Comparison of ENCODE assay signal across 1 cellular context in the genomic region with DNA sequence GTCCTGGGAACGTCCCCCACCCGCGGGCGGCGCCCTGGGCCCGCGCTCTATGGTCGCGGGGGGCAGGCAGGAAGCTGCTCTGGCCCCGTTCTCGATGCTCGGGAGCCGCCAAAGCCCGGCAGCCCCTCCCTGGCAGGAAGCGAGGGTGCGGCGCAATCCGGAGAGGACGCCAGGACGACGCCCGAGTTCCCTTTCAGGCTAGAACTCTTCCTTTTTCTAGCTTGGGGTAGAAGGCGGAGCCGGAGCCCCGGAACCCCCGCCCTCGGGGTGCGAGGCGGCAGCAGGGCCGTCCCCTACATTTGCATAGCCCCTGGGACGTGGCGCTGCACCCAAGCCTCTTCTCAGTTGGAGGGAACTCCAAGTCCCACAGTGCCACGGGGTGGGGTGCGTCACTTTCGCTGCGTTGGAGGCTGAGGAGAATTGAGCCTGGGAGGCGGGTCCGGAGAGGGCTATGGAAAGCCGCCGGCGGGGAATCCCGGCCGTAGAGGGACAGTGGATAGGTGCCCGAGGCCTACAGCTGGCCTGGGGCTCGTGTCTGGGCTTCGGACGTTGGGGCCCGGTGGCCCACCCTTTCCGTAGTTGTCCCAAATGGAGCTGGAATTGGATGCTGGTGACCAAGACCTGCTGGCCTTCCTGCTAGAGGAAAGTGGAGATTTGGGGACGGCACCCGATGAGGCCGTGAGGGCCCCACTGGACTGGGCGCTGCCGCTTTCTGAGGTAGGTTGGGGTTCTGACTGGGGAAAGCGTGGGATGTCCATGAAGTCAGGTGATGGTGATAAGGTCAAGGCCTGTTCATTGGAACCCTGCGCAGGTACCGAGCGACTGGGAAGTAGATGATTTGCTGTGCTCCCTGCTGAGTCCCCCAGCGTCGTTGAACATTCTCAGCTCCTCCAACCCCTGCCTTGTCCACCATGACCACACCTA.
TF ChIP-seq lines count a peak whose summit lies in the region.

A gene with protein sequence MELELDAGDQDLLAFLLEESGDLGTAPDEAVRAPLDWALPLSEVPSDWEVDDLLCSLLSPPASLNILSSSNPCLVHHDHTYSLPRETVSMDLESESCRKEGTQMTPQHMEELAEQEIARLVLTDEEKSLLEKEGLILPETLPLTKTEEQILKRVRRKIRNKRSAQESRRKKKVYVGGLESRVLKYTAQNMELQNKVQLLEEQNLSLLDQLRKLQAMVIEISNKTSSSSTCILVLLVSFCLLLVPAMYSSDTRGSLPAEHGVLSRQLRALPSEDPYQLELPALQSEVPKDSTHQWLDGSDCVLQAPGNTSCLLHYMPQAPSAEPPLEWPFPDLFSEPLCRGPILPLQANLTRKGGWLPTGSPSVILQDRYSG (plus strand): TSS at position 482 of the 924 bp plus-strand sequence. CDS start 107 bp downstream, at position 589.
A gene with protein sequence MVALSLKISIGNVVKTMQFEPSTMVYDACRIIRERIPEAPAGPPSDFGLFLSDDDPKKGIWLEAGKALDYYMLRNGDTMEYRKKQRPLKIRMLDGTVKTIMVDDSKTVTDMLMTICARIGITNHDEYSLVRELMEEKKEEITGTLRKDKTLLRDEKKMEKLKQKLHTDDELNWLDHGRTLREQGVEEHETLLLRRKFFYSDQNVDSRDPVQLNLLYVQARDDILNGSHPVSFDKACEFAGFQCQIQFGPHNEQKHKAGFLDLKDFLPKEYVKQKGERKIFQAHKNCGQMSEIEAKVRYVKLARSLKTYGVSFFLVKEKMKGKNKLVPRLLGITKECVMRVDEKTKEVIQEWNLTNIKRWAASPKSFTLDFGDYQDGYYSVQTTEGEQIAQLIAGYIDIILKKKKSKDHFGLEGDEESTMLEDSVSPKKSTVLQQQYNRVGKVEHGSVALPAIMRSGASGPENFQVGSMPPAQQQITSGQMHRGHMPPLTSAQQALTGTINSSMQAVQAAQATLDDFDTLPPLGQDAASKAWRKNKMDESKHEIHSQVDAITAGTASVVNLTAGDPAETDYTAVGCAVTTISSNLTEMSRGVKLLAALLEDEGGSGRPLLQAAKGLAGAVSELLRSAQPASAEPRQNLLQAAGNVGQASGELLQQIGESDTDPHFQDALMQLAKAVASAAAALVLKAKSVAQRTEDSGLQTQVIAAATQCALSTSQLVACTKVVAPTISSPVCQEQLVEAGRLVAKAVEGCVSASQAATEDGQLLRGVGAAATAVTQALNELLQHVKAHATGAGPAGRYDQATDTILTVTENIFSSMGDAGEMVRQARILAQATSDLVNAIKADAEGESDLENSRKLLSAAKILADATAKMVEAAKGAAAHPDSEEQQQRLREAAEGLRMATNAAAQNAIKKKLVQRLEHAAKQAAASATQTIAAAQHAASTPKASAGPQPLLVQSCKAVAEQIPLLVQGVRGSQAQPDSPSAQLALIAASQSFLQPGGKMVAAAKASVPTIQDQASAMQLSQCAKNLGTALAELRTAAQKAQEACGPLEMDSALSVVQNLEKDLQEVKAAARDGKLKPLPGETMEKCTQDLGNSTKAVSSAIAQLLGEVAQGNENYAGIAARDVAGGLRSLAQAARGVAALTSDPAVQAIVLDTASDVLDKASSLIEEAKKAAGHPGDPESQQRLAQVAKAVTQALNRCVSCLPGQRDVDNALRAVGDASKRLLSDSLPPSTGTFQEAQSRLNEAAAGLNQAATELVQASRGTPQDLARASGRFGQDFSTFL (N-terminal part only) (minus strand): TSS at position 11 of the 924 bp plus-strand sequence. CDS start 6,501 bp downstream, outside the sequence.

TF ChIP-seq in K562, 482 proteins besides CTCF, POLR2A, EP300 and RAD21 (continued from another document and continues in another):
- TF ChIP-seq ZNF134 (CRISPR knock-in tag; conservative IDR thresholded peaks at IDR 0.05) = no peak
- peak; percentile 94 for TF ChIP-seq SNIP1 (IDR thresholded peaks at IDR 0.05; ENCODE audit: low read depth)
- TF ChIP-seq, protein P1, sequence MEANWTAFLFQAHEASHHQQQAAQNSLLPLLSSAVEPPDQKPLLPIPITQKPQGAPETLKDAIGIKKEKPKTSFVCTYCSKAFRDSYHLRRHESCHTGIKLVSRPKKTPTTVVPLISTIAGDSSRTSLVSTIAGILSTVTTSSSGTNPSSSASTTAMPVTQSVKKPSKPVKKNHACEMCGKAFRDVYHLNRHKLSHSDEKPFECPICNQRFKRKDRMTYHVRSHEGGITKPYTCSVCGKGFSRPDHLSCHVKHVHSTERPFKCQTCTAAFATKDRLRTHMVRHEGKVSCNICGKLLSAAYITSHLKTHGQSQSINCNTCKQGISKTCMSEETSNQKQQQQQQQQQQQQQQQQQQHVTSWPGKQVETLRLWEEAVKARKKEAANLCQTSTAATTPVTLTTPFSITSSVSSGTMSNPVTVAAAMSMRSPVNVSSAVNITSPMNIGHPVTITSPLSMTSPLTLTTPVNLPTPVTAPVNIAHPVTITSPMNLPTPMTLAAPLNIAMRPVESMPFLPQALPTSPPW (CRISPR knock-in tag; IDR thresholded peaks at IDR 0.05) = peak; percentile 99
- TF ChIP-seq TRIM24 (IDR thresholded peaks at IDR 0.05) = no peak; a peak in 1 of 4 replicates
- no peak for TF ChIP-seq TFAM (CRISPR knock-in tag; conservative IDR thresholded peaks at IDR 0.05)
- TF ChIP-seq, protein P2, sequence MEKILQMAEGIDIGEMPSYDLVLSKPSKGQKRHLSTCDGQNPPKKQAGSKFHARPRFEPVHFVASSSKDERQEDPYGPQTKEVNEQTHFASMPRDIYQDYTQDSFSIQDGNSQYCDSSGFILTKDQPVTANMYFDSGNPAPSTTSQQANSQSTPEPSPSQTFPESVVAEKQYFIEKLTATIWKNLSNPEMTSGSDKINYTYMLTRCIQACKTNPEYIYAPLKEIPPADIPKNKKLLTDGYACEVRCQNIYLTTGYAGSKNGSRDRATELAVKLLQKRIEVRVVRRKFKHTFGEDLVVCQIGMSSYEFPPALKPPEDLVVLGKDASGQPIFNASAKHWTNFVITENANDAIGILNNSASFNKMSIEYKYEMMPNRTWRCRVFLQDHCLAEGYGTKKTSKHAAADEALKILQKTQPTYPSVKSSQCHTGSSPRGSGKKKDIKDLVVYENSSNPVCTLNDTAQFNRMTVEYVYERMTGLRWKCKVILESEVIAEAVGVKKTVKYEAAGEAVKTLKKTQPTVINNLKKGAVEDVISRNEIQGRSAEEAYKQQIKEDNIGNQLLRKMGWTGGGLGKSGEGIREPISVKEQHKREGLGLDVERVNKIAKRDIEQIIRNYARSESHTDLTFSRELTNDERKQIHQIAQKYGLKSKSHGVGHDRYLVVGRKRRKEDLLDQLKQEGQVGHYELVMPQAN (IDR thresholded peaks at IDR 0.05; ENCODE audit: borderline replicate concordance) = peak; percentile 55; the same call in 1 of the 2 replicates
- 0 out of 2 replicates have a peak, but pooled peaks have one; percentile 56 for TF ChIP-seq ZFX (CRISPR knock-in tag; IDR thresholded peaks at IDR 0.05)
- peak; percentile 8 for TF ChIP-seq ZFP36 (IDR thresholded peaks at IDR 0.05; ENCODE audit: low read depth, low read length, partially characterized antibody)
- TF ChIP-seq, protein P3, sequence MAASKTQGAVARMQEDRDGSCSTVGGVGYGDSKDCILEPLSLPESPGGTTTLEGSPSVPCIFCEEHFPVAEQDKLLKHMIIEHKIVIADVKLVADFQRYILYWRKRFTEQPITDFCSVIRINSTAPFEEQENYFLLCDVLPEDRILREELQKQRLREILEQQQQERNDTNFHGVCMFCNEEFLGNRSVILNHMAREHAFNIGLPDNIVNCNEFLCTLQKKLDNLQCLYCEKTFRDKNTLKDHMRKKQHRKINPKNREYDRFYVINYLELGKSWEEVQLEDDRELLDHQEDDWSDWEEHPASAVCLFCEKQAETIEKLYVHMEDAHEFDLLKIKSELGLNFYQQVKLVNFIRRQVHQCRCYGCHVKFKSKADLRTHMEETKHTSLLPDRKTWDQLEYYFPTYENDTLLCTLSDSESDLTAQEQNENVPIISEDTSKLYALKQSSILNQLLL (CRISPR knock-in tag; IDR thresholded peaks at IDR 0.05; ENCODE audit: borderline replicate concordance) = no peak
- TF ChIP-seq HNRNPH1 (optimal IDR thresholded peaks at IDR 0.05; ENCODE audit: low read depth, low read length) = no peak
- no peak for TF ChIP-seq ZC3H8 (IDR thresholded peaks at IDR 0.05)
- no peak for TF ChIP-seq NR3C1 (CRISPR knock-in tag; IDR thresholded peaks at IDR 0.05)
- TF ChIP-seq PTRF (tag; IDR thresholded peaks at IDR 0.05) = no peak
- TF ChIP-seq MBD2 (IDR thresholded peaks at IDR 0.05; ENCODE audit: borderline replicate concordance, low read depth) = no peak
- peak; percentile 71; the same call in 1 of the 2 replicates for TF ChIP-seq ELF2 (CRISPR knock-in tag; IDR thresholded peaks at IDR 0.05)
- no peak for TF ChIP-seq ZBTB8A (IDR thresholded peaks at IDR 0.05; ENCODE audit: partially characterized antibody)
- TF ChIP-seq PHTF2 (CRISPR knock-in tag; IDR thresholded peaks at IDR 0.05) = no peak
- TF ChIP-seq RNF2 (IDR thresholded peaks at IDR 0.05) = peak; percentile 61; the same call in 1 of the 2 replicates
- no peak for TF ChIP-seq KLF13 (tag; IDR thresholded peaks at IDR 0.05; ENCODE audit: borderline replicate concordance, low read depth)
- TF ChIP-seq SAFB2 (IDR thresholded peaks at IDR 0.05; ENCODE audit: borderline replicate concordance, low read depth, low read length, severe bottlenecking) = no peak
- TF ChIP-seq POLR2AphosphoS5 (IDR thresholded peaks at IDR 0.05; ENCODE audit: control insufficient read depth, insufficient read depth, low read depth, low read length) = peak; percentile 14; the same call in 1 of the 2 replicates
- no peak for TF ChIP-seq ZNF707 (CRISPR knock-in tag; conservative IDR thresholded peaks at IDR 0.05)
- TF ChIP-seq FOSL1 (tag; conservative IDR thresholded peaks at IDR 0.05) = peak; percentile 65
- no peak for TF ChIP-seq CSDE1 (IDR thresholded peaks at IDR 0.05)
- no peak for TF ChIP-seq ZNF589 (CRISPR knock-in tag; IDR thresholded peaks at IDR 0.05; ENCODE audit: low read depth)
- TF ChIP-seq ZBTB17 (CRISPR knock-in tag; IDR thresholded peaks at IDR 0.05) = peak; percentile 72; the same call in 1 of the 2 replicates
- peak; percentile 77 for TF ChIP-seq TAF1 (IDR thresholded peaks at IDR 0.05; ENCODE audit: control insufficient read depth, extremely low read depth, insufficient read depth, low read length, severe bottlenecking)
- peak; percentile 27; the same call in 1 of the 2 replicates for TF ChIP-seq EGR1 (conservative IDR thresholded peaks at IDR 0.05)
- TF ChIP-seq, protein P4, sequence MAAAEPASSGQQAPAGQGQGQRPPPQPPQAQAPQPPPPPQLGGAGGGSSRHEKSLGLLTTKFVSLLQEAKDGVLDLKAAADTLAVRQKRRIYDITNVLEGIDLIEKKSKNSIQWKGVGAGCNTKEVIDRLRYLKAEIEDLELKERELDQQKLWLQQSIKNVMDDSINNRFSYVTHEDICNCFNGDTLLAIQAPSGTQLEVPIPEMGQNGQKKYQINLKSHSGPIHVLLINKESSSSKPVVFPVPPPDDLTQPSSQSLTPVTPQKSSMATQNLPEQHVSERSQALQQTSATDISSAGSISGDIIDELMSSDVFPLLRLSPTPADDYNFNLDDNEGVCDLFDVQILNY (CRISPR knock-in tag; IDR thresholded peaks at IDR 0.05) = no peak
- TF ChIP-seq, protein P5, sequence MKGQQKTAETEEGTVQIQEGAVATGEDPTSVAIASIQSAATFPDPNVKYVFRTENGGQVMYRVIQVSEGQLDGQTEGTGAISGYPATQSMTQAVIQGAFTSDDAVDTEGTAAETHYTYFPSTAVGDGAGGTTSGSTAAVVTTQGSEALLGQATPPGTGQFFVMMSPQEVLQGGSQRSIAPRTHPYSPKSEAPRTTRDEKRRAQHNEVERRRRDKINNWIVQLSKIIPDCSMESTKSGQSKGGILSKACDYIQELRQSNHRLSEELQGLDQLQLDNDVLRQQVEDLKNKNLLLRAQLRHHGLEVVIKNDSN (CRISPR knock-in tag; IDR thresholded peaks at IDR 0.05) = peak; percentile 4; the same call in 1 of the 2 replicates
- TF ChIP-seq HNRNPUL1 (IDR thresholded peaks at IDR 0.05; ENCODE audit: low read length) = no peak
- TF ChIP-seq CTBP1 (IDR thresholded peaks at IDR 0.05; ENCODE audit: borderline replicate concordance) = peak; percentile 46; the same call in 1 of the 2 replicates
- TF ChIP-seq, protein P6, sequence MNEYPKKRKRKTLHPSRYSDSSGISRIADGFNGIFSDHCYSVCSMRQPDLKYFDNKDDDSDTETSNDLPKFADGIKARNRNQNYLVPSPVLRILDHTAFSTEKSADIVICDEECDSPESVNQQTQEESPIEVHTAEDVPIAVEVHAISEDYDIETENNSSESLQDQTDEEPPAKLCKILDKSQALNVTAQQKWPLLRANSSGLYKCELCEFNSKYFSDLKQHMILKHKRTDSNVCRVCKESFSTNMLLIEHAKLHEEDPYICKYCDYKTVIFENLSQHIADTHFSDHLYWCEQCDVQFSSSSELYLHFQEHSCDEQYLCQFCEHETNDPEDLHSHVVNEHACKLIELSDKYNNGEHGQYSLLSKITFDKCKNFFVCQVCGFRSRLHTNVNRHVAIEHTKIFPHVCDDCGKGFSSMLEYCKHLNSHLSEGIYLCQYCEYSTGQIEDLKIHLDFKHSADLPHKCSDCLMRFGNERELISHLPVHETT (CRISPR knock-in tag; conservative IDR thresholded peaks at IDR 0.05 in 1 of 2, IDR thresholded peaks at IDR 0.05 in 1 of 2) = peak in 1 of 2 experiments; percentile 97; a peak in 2 of 4 replicates
- no peak for TF ChIP-seq KHSRP (IDR thresholded peaks at IDR 0.05)
- peak; percentile 77 for TF ChIP-seq TBP (optimal IDR thresholded peaks at IDR 0.05; ENCODE audit: low read depth, low read length)
- no peak for TF ChIP-seq TCFL5 (CRISPR knock-in tag; conservative IDR thresholded peaks at IDR 0.05)
- TF ChIP-seq, protein P7, sequence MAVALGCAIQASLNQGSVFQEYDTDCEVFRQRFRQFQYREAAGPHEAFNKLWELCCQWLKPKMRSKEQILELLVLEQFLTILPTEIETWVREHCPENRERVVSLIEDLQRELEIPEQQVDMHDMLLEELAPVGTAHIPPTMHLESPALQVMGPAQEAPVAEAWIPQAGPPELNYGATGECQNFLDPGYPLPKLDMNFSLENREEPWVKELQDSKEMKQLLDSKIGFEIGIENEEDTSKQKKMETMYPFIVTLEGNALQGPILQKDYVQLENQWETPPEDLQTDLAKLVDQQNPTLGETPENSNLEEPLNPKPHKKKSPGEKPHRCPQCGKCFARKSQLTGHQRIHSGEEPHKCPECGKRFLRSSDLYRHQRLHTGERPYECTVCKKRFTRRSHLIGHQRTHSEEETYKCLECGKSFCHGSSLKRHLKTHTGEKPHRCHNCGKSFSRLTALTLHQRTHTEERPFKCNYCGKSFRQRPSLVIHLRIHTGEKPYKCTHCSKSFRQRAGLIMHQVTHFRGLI (CRISPR knock-in tag; IDR thresholded peaks at IDR 0.05) = no peak
- TF ChIP-seq, protein P8, sequence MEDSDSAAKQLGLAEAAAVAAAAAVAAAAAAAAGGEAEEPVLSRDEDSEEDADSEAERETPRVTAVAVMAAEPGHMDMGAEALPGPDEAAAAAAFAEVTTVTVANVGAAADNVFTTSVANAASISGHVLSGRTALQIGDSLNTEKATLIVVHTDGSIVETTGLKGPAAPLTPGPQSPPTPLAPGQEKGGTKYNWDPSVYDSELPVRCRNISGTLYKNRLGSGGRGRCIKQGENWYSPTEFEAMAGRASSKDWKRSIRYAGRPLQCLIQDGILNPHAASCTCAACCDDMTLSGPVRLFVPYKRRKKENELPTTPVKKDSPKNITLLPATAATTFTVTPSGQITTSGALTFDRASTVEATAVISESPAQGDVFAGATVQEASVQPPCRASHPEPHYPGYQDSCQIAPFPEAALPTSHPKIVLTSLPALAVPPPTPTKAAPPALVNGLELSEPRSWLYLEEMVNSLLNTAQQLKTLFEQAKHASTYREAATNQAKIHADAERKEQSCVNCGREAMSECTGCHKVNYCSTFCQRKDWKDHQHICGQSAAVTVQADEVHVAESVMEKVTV (CRISPR knock-in tag; IDR thresholded peaks at IDR 0.05) = no peak
- no peak for TF ChIP-seq NR2C1 (IDR thresholded peaks at IDR 0.05)
- peak; percentile 45 for TF ChIP-seq NR2C1 (tag; IDR thresholded peaks at IDR 0.05)
- peak; percentile 80 for TF ChIP-seq SP1 (CRISPR knock-in tag; IDR thresholded peaks at IDR 0.05)
- TF ChIP-seq KLF16 (IDR thresholded peaks at IDR 0.05) = no peak
- no peak for TF ChIP-seq MECOM (CRISPR knock-in tag; IDR thresholded peaks at IDR 0.05)
- TF ChIP-seq ZNF77 (CRISPR knock-in tag; IDR thresholded peaks at IDR 0.05) = no peak
- no peak for TF ChIP-seq POLR2B (IDR thresholded peaks at IDR 0.05; ENCODE audit: low read depth, partially characterized antibody)
